In genomic region chr16:80852261-80852872, GRCh38 we compare ENCODE assay signal across 8 cellular contexts. TPM values are rescaled to one million over a fixed set of nuclear protein-coding genes. Genes with fewer than 3 reads are reported as not detected.
DNase-seq lines count a peak whose midpoint lies in the region; ATAC-seq and TF ChIP-seq lines count a peak whose summit lies in the region.

No MANE protein-coding gene starts in this region.

- no peaks in the 10 kb centered on the region for H3K4me1 Mint-ChIP-seq in H9

- no peak overlapping the region for H2BK15ac ChIP-seq in H9 (ENCODE audit: low read depth, low read length)

- no peaks in the 10 kb centered on the region for H3K27me3 ChIP-seq in BJ (ENCODE audit: control insufficient read depth, insufficient read depth, low read length)
- H3K27me3 ChIP-seq in H9 (ENCODE audit: insufficient read depth, low read length): no peaks in the 10 kb centered on the region

- DNase-seq in BJ (ENCODE audit: low read depth): no peak
- DNase-seq in H9: peak; percentile 50
- DNase-seq in activated CD4-positive, alpha-beta T cell treated with anti-CD3 and anti-CD28 coated beads, Interleukin-2, amount 50 U/mL, for 48 hours: peak; percentile 17 to 42
- DNase-seq in left lobe of liver (ENCODE audit: low spot score): no peak
- no peak for DNase-seq in DMS114 treated with DMSO at 0.1 percent for 48 hours (lab: John Stamatoyannopoulos, UW; ENCODE audit: unreplicated experiment)
- DNase-seq in sciatic nerve (ENCODE audit: low spot score): no peak

- no peak overlapping the region for H2BK5ac ChIP-seq in H9 (ENCODE audit: insufficient read length, low read length)

- H3K9me3 Mint-ChIP-seq in H9: no peaks in the 10 kb centered on the region

- H3K27ac ChIP-seq in H9 (ENCODE audit: insufficient read length, low read depth, low read length): no peak overlapping the region

- intact Hi-C loops in sciatic nerve (cut with DNase I): no loop called here

- H4K8ac ChIP-seq in H9 (replicated peaks; ENCODE audit: insufficient read length, low read depth, low read length): no peak overlapping the region

- no peak overlapping the region for H2BK12ac ChIP-seq in H9 (ENCODE audit: insufficient read length, low read depth, low read length)

- H4K20me1 ChIP-seq in H9 (ENCODE audit: control insufficient read depth, insufficient read depth, insufficient read length): no peaks in the 10 kb centered on the region

- no peak overlapping the region for H3K4me3 Mint-ChIP-seq in H9

- no peaks in the 10 kb centered on the region for H3K4me1 ChIP-seq in H9 (ENCODE audit: insufficient read depth, low read length)

- POLR2A ChIA-PET in BJ (lab: Charles Lee): no interaction called here

- no peak overlapping the region for H2AK5ac ChIP-seq in H9 (ENCODE audit: insufficient read length, low read length)

- H3K9me3 ChIP-seq in H9 (ENCODE audit: control insufficient read depth, low read depth, low read length): no peaks in the 10 kb centered on the region

- H3K27me3 Mint-ChIP-seq in H9 (ENCODE audit: low read depth): peaks cover 4% of the 10 kb centered on the region; the same call in 1 of the 2 replicates

- H3K56ac ChIP-seq in H9 (ENCODE audit: insufficient read length, low read depth, low read length): no peak overlapping the region

- CTCF ChIA-PET in BJ (lab: Yijun Ruan, JAX): interaction anchor here (0.8 to 1.2 kb wide), 4 partner anchors 11 to 325 kb away, joined by 3 to 5 read pairs (median 3); no protein-coding TSS in a partner anchor

- H2AFZ ChIP-seq in H9 (ENCODE audit: low read length): no peak overlapping the region

- TF ChIP-seq CTCF in BJ (IDR thresholded peaks at IDR 0.05; ENCODE audit: insufficient read depth, low read depth, low read length) (peak; percentile 51), H9 (conservative IDR thresholded peaks at IDR 0.05) (peak; percentile 72)

- H3K27ac Mint-ChIP-seq in H9: no peak overlapping the region

- H3K14ac ChIP-seq in H9 (ENCODE audit: insufficient read depth, low read length): no peak overlapping the region

- H3K23ac ChIP-seq in H9 (ENCODE audit: insufficient read length, low read depth, low read length): no peak overlapping the region

- H3K79me2 ChIP-seq in H9 (ENCODE audit: insufficient read depth, low read length): no peaks in the 10 kb centered on the region

- no CpG with 5 or more reads among the region's 5 CpGs for WGBS in H9 (ENCODE audit: extremely low coverage, insufficient read length, low lambda C conversion rate)

- no peak overlapping the region for H3K4me2 ChIP-seq in H9 (ENCODE audit: insufficient read depth, insufficient read length, low read length)

- no peak overlapping the region for H3K4ac ChIP-seq in H9 (ENCODE audit: low read depth, low read length)

- no peak overlapping the region for H3K9ac ChIP-seq in H9 (ENCODE audit: extremely low read depth, insufficient read length, low read length)

- H2BK20ac ChIP-seq in H9 (ENCODE audit: low read depth, low read length, poor library complexity, severe bottlenecking): no peak overlapping the region

- H4K5ac ChIP-seq in H9 (ENCODE audit: insufficient read length, low read depth, low read length): no peak overlapping the region

- ATAC-seq in left lobe of liver (peak; percentile 44), sciatic nerve (no peak), GM19324 (IDR thresholded peaks at IDR 0.05; ENCODE audit: low FRiP score, unreplicated experiment) (no peak), HG03457 (IDR thresholded peaks at IDR 0.05; ENCODE audit: unreplicated experiment) (no peak)

- no peaks in the 10 kb centered on the region for H3K23me2 ChIP-seq in H9 (ENCODE audit: insufficient read length, low read depth, low read length, poor library complexity, severe bottlenecking)

- H2BK120ac ChIP-seq in H9 (ENCODE audit: low read depth, low read length, poor library complexity, severe bottlenecking): no peak overlapping the region

- no peak overlapping the region for H3T11ph ChIP-seq in H9 (ENCODE audit: low read length)

- H3K18ac ChIP-seq in H9 (ENCODE audit: insufficient read length, low read depth, low read length): no peak overlapping the region

- no peak overlapping the region for H4K91ac ChIP-seq in H9 (ENCODE audit: insufficient read length, low read depth, low read length)

- no peaks in the 10 kb centered on the region for H3K36me3 Mint-ChIP-seq in H9 (ENCODE audit: insufficient read depth in 1 of 3, low read depth in 3 of 3)

- no peak overlapping the region for H3K4me3 ChIP-seq in BJ (ENCODE audit: low read depth, low read length)

- H3K36me3 ChIP-seq in BJ (ENCODE audit: control insufficient read depth, insufficient read depth, low read length): no peaks in the 10 kb centered on the region

- H3K79me1 ChIP-seq in H9 (ENCODE audit: insufficient read depth, low read depth, low read length, poor library complexity, severe bottlenecking): no peaks in the 10 kb centered on the region

RNA-seq across cellular contexts. Expression of gene CDYL2, which starts 48.0 kb away (rescaled TPM):
- 0.87 and 1.6 TPM in 2 replicates for polyA plus RNA-seq in BJ (2011; rRNA removed)
- polyA minus RNA-seq in BJ (2011; rRNA and poly(A)+ RNA removed): 2.8 and 4.3 TPM in 2 replicates
- 4.2 and 5.4 TPM in 2 replicates for total RNA-seq in H9 (2021)
- total RNA-seq in left lobe of liver: 5.4 TPM
- 5.7 TPM for total RNA-seq in sciatic nerve

Comparison
In these comparisons a context has a peak if more than half of its experiments do, and no peak if none do; other contexts are left out.
1. DNase-seq: peak in H9 (single experiment) and activated CD4-positive, alpha-beta T cell treated with anti-CD3 and anti-CD28 coated beads, Interleukin-2, amount 50 U/mL, for 48 hours (2 of 2); none in BJ (single experiment), left lobe of liver (single experiment), DMS114 treated with DMSO at 0.1 percent for 48 hours (single experiment) and sciatic nerve (single experiment).